In genomic region chr19:18431351-18432197, GRCh38 we compare ENCODE assay signal across 26 cellular contexts. TPM values are rescaled to one million over a fixed set of nuclear protein-coding genes. Genes with fewer than 3 reads are reported as not detected.
DNase-seq lines count a peak whose midpoint lies in the region; ATAC-seq and TF ChIP-seq lines count a peak whose summit lies in the region.
"Had no signal": no experiment of that assay in that cellular context is flagged by ENCODE, and none has a peak within 500 bp of the region (broad histone marks: within the 10 kb centered on the region; RNA-seq: fewer than 3 reads in every experiment).

No MANE protein-coding gene starts in this region.

- no peak for TF ChIP-seq CTCF in VCaP (conservative IDR thresholded peaks at IDR 0.05)
- no peak for TF ChIP-seq CTCF in mesothelial cell of epicardium (IDR thresholded peaks at IDR 0.05; ENCODE audit: unreplicated experiment)
- no peak for TF ChIP-seq CTCF in type B pancreatic cell (conservative IDR thresholded peaks at IDR 0.05)
- no peak for TF ChIP-seq CTCF in osteocyte (IDR thresholded peaks at IDR 0.05)

- intact Hi-C loops in right cardiac atrium (cut with DNase I) (no loop called here), Right ventricle myocardium superior (cut with DNase I) (no loop called here)

- H3K4me3 ChIP-seq in right cardiac atrium (ENCODE audit: low read length), result no peak overlapping the region
- H3K4me3 ChIP-seq: gastrocnemius medialis, left ventricle myocardium inferior, tibial artery had no signal

- H3K27me3 Mint-ChIP-seq in mesothelial cell of epicardium (ENCODE audit: low read depth), result no peaks in the 10 kb centered on the region
- no peaks in the 10 kb centered on the region for H3K27me3 Mint-ChIP-seq in type B pancreatic cell
- no peaks in the 10 kb centered on the region for H3K27me3 Mint-ChIP-seq in osteocyte (ENCODE audit: unreplicated experiment)
- H3K27me3 Mint-ChIP-seq: activated CD8-positive, alpha-beta T cell treated with anti-CD3 and anti-CD28 coated beads for 36 hours; CD4-positive, alpha-beta T cell; stimulated activated memory B cell treated with anti-CD40 and anti-IgM and Interleukin-4, amounts not matched to agents 10 μg/mL and 1 μg/mL and 100 μg/mL, for 72 hours; T-cell had no signal

- H3K4me1 Mint-ChIP-seq in mesothelial cell of epicardium (peaks cover 37% of the 10 kb centered on the region), type B pancreatic cell (ENCODE audit: unreplicated experiment) (peaks cover 12% of the 10 kb centered on the region), osteocyte (ENCODE audit: unreplicated experiment) (peaks cover 28% of the 10 kb centered on the region)

- WGBS in right cardiac atrium, result 84% methylated on average over 34 of the region's 34 CpGs

- H3K4me1 ChIP-seq in right cardiac atrium (ENCODE audit: control insufficient read depth, insufficient read depth, low read length), result peaks cover 3% of the 10 kb centered on the region

- peak overlapping the region; percentile 57 for H3K4me3 Mint-ChIP-seq in mesothelial cell of epicardium
- no peak overlapping the region for H3K4me3 Mint-ChIP-seq in type B pancreatic cell
- H3K4me3 Mint-ChIP-seq in osteocyte (ENCODE audit: unreplicated experiment), result no peak overlapping the region
- H3K4me3 Mint-ChIP-seq: activated CD8-positive, alpha-beta T cell treated with anti-CD3 and anti-CD28 coated beads for 36 hours; activated T-cell treated with anti-CD3 and anti-CD28 coated beads, Interleukin-2, amount 50 U/mL, for 72 hours; CD4-positive, alpha-beta T cell had no signal

- no peaks in the 10 kb centered on the region for H3K9me3 Mint-ChIP-seq in mesothelial cell of epicardium
- no peaks in the 10 kb centered on the region for H3K9me3 Mint-ChIP-seq in type B pancreatic cell
- H3K9me3 Mint-ChIP-seq in osteocyte (ENCODE audit: unreplicated experiment), result no peaks in the 10 kb centered on the region
- H3K9me3 Mint-ChIP-seq: activated CD8-positive, alpha-beta T cell treated with anti-CD3 and anti-CD28 coated beads for 36 hours; activated T-cell treated with anti-CD3 and anti-CD28 coated beads, Interleukin-2, amount 50 U/mL, for 72 hours; CD4-positive, alpha-beta T cell; stimulated activated memory B cell treated with anti-CD40 and anti-IgM and Interleukin-4, amounts not matched to agents 10 μg/mL and 1 μg/mL and 100 μg/mL, for 72 hours; T-cell had no signal

- no peak for ATAC-seq in right cardiac atrium
- no peak for ATAC-seq in Right ventricle myocardium superior (ENCODE audit: poor library complexity)
- ATAC-seq in GM19467 (IDR thresholded peaks at IDR 0.05; ENCODE audit: unreplicated experiment), result no peak
- ATAC-seq: activated CD8-positive, alpha-beta T cell treated with anti-CD3 and anti-CD28 coated beads for 36 hours; activated T-cell treated with anti-CD3 and anti-CD28 coated beads, Interleukin-2, amount 50 U/mL, for 72 hours; gastrocnemius medialis; Right ventricle myocardium inferior; stimulated activated memory B cell treated with anti-CD40 and anti-IgM and Interleukin-4, amounts not matched to agents 10 μg/mL and 1 μg/mL and 100 μg/mL, for 72 hours; T-cell had no signal

- H3K27me3 ChIP-seq in right cardiac atrium (ENCODE audit: control insufficient read depth, insufficient read depth), result no peaks in the 10 kb centered on the region

- H3K36me3 Mint-ChIP-seq in mesothelial cell of epicardium (peaks cover 2% of the 10 kb centered on the region), type B pancreatic cell (no peaks in the 10 kb centered on the region), osteocyte (ENCODE audit: unreplicated experiment) (no peaks in the 10 kb centered on the region)
- H3K36me3 Mint-ChIP-seq: stimulated activated memory B cell treated with anti-CD40 and anti-IgM and Interleukin-4, amounts not matched to agents 10 μg/mL and 1 μg/mL and 100 μg/mL, for 72 hours; T-cell had no signal

- H3K27ac ChIP-seq in right cardiac atrium (ENCODE audit: low read length) (no peak overlapping the region), VCaP (0 out of 2 replicates have a peak overlapping the region, but pooled peaks have one; percentile 89)
- H3K27ac ChIP-seq: gastrocnemius medialis, left ventricle myocardium inferior had no signal

- H3K9me3 ChIP-seq in right cardiac atrium (ENCODE audit: control insufficient read depth, low read length), result no peaks in the 10 kb centered on the region
- H3K9me3 ChIP-seq: gastrocnemius medialis, left ventricle myocardium inferior, tibial artery had no signal

- DNase-seq in right cardiac atrium, result peak in 2 of 3 donors; percentile 61 to 76
- DNase-seq in Right ventricle myocardium superior, result no peak
- DNase-seq in mesothelial cell of epicardium (ENCODE audit: low spot score in 2 of 2, unreplicated experiment in 2 of 2), result no peak
- DNase-seq in type B pancreatic cell (ENCODE audit: extremely low spot score, unreplicated experiment), result no peak
- no peak for DNase-seq in osteocyte (ENCODE audit: extremely low spot score, unreplicated experiment)
- no peak for DNase-seq in G401 (ENCODE audit: low spot score)
- DNase-seq: ACHN; activated CD8-positive, alpha-beta T cell treated with anti-CD3 and anti-CD28 coated beads for 36 hours; activated T-cell treated with anti-CD3 and anti-CD28 coated beads, Interleukin-2, amount 50 U/mL, for 72 hours; CD4-positive, alpha-beta T cell; dermis blood vessel endothelial cell; DMS79; erythroblast; gastrocnemius medialis; left ventricle myocardium inferior; MM.1S; NCI-H187; NCI-H446 treated with DMSO at 0.1 percent for 48 hours; posterior cingulate gyrus; stimulated activated CD4-positive, alpha-beta T cell treated with anti-CD3 and anti-CD28 coated beads, Interleukin-15, amount 100 ng/mL, for 24 hours; T-cell had no signal

- in situ Hi-C loops in G401 (cut with HindIII; ENCODE audit: low sequenced_read_pairs), result no loop called here

- H3K27ac Mint-ChIP-seq in mesothelial cell of epicardium (peak overlapping the region; percentile 80), type B pancreatic cell (peak overlapping the region; percentile 48), osteocyte (ENCODE audit: unreplicated experiment) (no peak overlapping the region)
- H3K27ac Mint-ChIP-seq: activated T-cell treated with anti-CD3 and anti-CD28 coated beads, Interleukin-2, amount 50 U/mL, for 72 hours; CD4-positive, alpha-beta T cell; T-cell had no signal

RNA-seq across cellular contexts. Expression of gene ISYNA1, which starts 6.4 kb away (rescaled TPM):
- total RNA-seq in right cardiac atrium (10 to 100 TPM; 36.9 to 55.4 (median 45.3) TPM), Right ventricle myocardium superior (26.0 TPM), mesothelial cell of epicardium (795 to 833 TPM (median 826 TPM) in 3 replicates), type B pancreatic cell (ENCODE audit: low replicate concordance) (278 and 303 TPM in 2 replicates), osteocyte (159 and 178 TPM in 2 replicates)
- 50.7 TPM for polyA plus RNA-seq in right cardiac atrium
- total RNA-seq in G401 (2014; rRNA removed; shearing (Covaris generic)), result 251 and 359 TPM in 2 replicates

RNA-seq across cellular contexts. Expression of gene SSBP4, which starts 12.4 kb away (rescaled TPM):
- 10 to 100 TPM; 32.7 to 40.0 (median 37.8) TPM for total RNA-seq in right cardiac atrium
- 36.2 TPM for polyA plus RNA-seq in right cardiac atrium
- 30.4 TPM for total RNA-seq in Right ventricle myocardium superior
- total RNA-seq in mesothelial cell of epicardium, result 120 to 123 TPM (median 121 TPM) in 3 replicates
- total RNA-seq in type B pancreatic cell (ENCODE audit: low replicate concordance), result 76.7 and 99.0 TPM in 2 replicates
- 82.9 and 102 TPM in 2 replicates for total RNA-seq in osteocyte
- 272 and 351 TPM in 2 replicates for total RNA-seq in G401 (2014; rRNA removed; shearing (Covaris generic))

RNA-seq across cellular contexts. Expression of gene LRRC25, which starts 34.2 kb away (rescaled TPM):
- 1 to 10 TPM; 3.1 to 4.3 (median 3.7) TPM for total RNA-seq in right cardiac atrium
- 1.5 TPM for polyA plus RNA-seq in right cardiac atrium
- total RNA-seq in Right ventricle myocardium superior, result 3.6 TPM
- total RNA-seq in mesothelial cell of epicardium, result 0.18 to 0.29 TPM in 2 of 3 replicates, not detected in the other
- 0.19 TPM in 1 of 2 replicates, not detected in the other for total RNA-seq in type B pancreatic cell (ENCODE audit: low replicate concordance)
- 0.16 TPM in 1 of 2 replicates, not detected in the other for total RNA-seq in osteocyte
- not detected in 2 replicates for total RNA-seq in G401 (2014; rRNA removed; shearing (Covaris generic))
- total RNA-seq: activated CD8-positive, alpha-beta T cell treated with anti-CD3 and anti-CD28 coated beads for 36 hours; activated T-cell treated with anti-CD3 and anti-CD28 coated beads, Interleukin-2, amount 50 U/mL, for 72 hours; dermis blood vessel endothelial cell had no signal

RNA-seq across cellular contexts. Expression of gene GDF15, which starts 45.6 kb away (rescaled TPM):
- total RNA-seq in right cardiac atrium, result under 1 TPM in 3 of 4 donors, not detected in 1; 0.50 to 0.60 (median 0.53) TPM
- 0.25 TPM for polyA plus RNA-seq in right cardiac atrium
- total RNA-seq in Right ventricle myocardium superior, result 0.54 TPM
- 3.2 to 4.7 TPM (median 3.9 TPM) in 3 replicates for total RNA-seq in mesothelial cell of epicardium
- 102 and 106 TPM in 2 replicates for total RNA-seq in type B pancreatic cell (ENCODE audit: low replicate concordance)
- total RNA-seq in osteocyte, result 41.9 and 47.9 TPM in 2 replicates
- 143 and 217 TPM in 2 replicates for total RNA-seq in G401 (2014; rRNA removed; shearing (Covaris generic))
- total RNA-seq: activated CD8-positive, alpha-beta T cell treated with anti-CD3 and anti-CD28 coated beads for 36 hours; CD4-positive, alpha-beta T cell had no signal

Comparison
In these comparisons a context has a peak if more than half of its experiments do, and no peak if none do; other contexts are left out.
1. DNase-seq: peak in right cardiac atrium (2 of 3); none in Right ventricle myocardium superior (single experiment), mesothelial cell of epicardium (0 of 2), type B pancreatic cell (single experiment), osteocyte (single experiment) and G401 (single experiment).